ENCODE assay signal across 27 cellular contexts in the genomic region with DNA sequence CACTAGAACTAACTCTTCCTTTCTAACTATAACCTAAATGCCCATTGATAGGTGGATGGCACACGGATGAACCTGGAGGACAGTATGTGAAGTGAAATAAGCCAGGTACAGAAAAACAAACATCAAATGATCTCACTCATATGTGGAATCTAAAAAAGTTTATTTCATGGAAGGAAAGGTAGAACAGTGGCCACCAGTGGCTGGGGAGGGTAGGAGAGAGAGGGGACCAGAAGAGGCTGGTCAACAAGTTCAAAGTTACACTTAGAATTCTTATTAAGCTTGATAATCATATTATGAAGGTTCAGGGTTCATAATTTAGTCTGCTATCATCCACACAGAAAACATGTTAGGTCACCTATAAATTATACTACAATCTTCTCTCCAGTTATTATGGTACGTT.
A peak's percentile ranks its signal among the peaks of the same experiment; 100 is the strongest.
DNase-seq lines count a peak whose midpoint lies in the region; ATAC-seq and TF ChIP-seq lines count a peak whose summit lies in the region.
"Had no signal": no experiment of that assay in that cellular context is flagged by ENCODE, and none has a peak within 500 bp of the region (broad histone marks: within the 10 kb centered on the region; RNA-seq: fewer than 3 reads in every experiment).

No MANE protein-coding gene starts in this region.

- H3K9ac ChIP-seq in SK-N-SH (no peak overlapping the region), PC-3 (ENCODE audit: low read length) (no peak overlapping the region), endodermal cell (ENCODE audit: extremely low read depth, low read length, poor library complexity, severe bottlenecking) (no peak overlapping the region)
- H3K9ac ChIP-seq: GM23248, parathyroid adenoma had no signal

- no TSS peak for BruUV-seq in PC-3 (replicated peaks; lab: Mats Ljungman, UMichigan)

- peaks cover 11% of the 10 kb centered on the region for H3K4me1 Mint-ChIP-seq in endodermal cell

- H4K20me1 ChIP-seq in SK-N-SH (ENCODE audit: insufficient read depth) (no peaks in the 10 kb centered on the region), PC-3 (ENCODE audit: low read length) (no peaks in the 10 kb centered on the region)

- intact Hi-C loops in PC-3 (cut with micrococcal nuclease) = no loop called here

- no peaks in the 10 kb centered on the region for H3K27me3 Mint-ChIP-seq in endodermal cell (ENCODE audit: insufficient read depth)
- H3K27me3 Mint-ChIP-seq: activated CD8-positive, alpha-beta T cell treated with anti-CD3 and anti-CD28 coated beads for 36 hours; activated naive CD8-positive, alpha-beta T cell; IgD-negative memory B cell had no signal

- H3K9me3 ChIP-seq in SK-N-SH = no peaks in the 10 kb centered on the region
- H3K9me3 ChIP-seq in PC-3 (ENCODE audit: low read length) = no peaks in the 10 kb centered on the region
- no peaks in the 10 kb centered on the region for H3K9me3 ChIP-seq in endodermal cell (ENCODE audit: control insufficient read depth, low read length)
- no peaks in the 10 kb centered on the region for H3K9me3 ChIP-seq in upper lobe of left lung
- H3K9me3 ChIP-seq: mucosa of descending colon, right atrium auricular region had no signal

- TF ChIP-seq EP300 in SK-N-SH (IDR thresholded peaks at IDR 0.05; ENCODE audit: borderline replicate concordance in 1 of 2, low read depth in 1 of 2, low read length in 1 of 2) (no peak), upper lobe of left lung (IDR thresholded peaks at IDR 0.05) (no peak)

- H3K9me2 ChIP-seq in SK-N-SH = no peaks in the 10 kb centered on the region
- 0 out of 2 replicates have a peak, but pooled peaks cover 4% of the 10 kb centered on the region for H3K9me2 ChIP-seq in PC-3 (replicated peaks; ENCODE audit: low read length)

- H2AFZ ChIP-seq in SK-N-SH (ENCODE audit: low read depth) = no peak overlapping the region
- H2AFZ ChIP-seq in PC-3 (ENCODE audit: low read length) = no peak overlapping the region
- H2AFZ ChIP-seq: GM23248, parathyroid adenoma had no signal

- ATAC-seq in SK-N-SH treated with all-trans-retinoic acid at 6 μM for 48 hours (no peak), PC-3 (peak; percentile 15; the same call in 1 of the 2 replicates), upper lobe of left lung (ENCODE audit: low FRiP score in 2 of 2) (no peak)
- ATAC-seq: activated CD8-positive, alpha-beta T cell treated with anti-CD3 and anti-CD28 coated beads for 36 hours; mucosa of descending colon had no signal

- H3K27ac Mint-ChIP-seq in endodermal cell = no peak overlapping the region
- H3K27ac Mint-ChIP-seq: activated CD8-positive, alpha-beta T cell treated with anti-CD3 and anti-CD28 coated beads for 36 hours; activated naive CD8-positive, alpha-beta T cell; IgD-negative memory B cell; nephron; T-helper 1 cell treated with Interleukin-12 subunit alpha and Interleukin-12 subunit beta and Interleukin-4 antibody, amounts not matched to agents 30 μg/mL and 1 μg/mL, for 36 hours had no signal

- H3K4me3 ChIP-seq in SK-N-SH (ENCODE audit: low read depth in 2 of 2, low read length in 1 of 2) (no peak overlapping the region), PC-3 (ENCODE audit: low read length) (no peak overlapping the region), endodermal cell (ENCODE audit: low read length) (no peak overlapping the region), upper lobe of left lung (no peak overlapping the region)
- H3K4me3 ChIP-seq: GM23248, lung, mucosa of descending colon, right atrium auricular region had no signal

- H3K9me3 Mint-ChIP-seq in endodermal cell = no peaks in the 10 kb centered on the region
- H3K9me3 Mint-ChIP-seq: activated CD8-positive, alpha-beta T cell treated with anti-CD3 and anti-CD28 coated beads for 36 hours; IgD-negative memory B cell; nephron; T-helper 1 cell treated with Interleukin-12 subunit alpha and Interleukin-12 subunit beta and Interleukin-4 antibody, amounts not matched to agents 30 μg/mL and 1 μg/mL, for 36 hours had no signal

- H3F3A ChIP-seq in SK-N-SH (replicated peaks; ENCODE audit: insufficient read depth) (no peaks in the 10 kb centered on the region), PC-3 (ENCODE audit: low read length, unreplicated experiment) (no peaks in the 10 kb centered on the region)

- DNase-seq in SK-N-SH = no peak
- DNase-seq in PC-3 = peak; percentile 17
- DNase-seq in endodermal cell = no peak
- no peak for DNase-seq in upper lobe of left lung
- DNase-seq in activated T-cell treated with anti-CD3 and anti-CD28 coated beads, Interleukin-2, amount 50 U/mL, for 1 hour = no peak
- no peak for DNase-seq in NCI-H187 treated with DMSO at 0.1 percent for 48 hours (lab: John Stamatoyannopoulos, UW)
- no peak for DNase-seq in dermis blood vessel endothelial cell
- DNase-seq: activated CD8-positive, alpha-beta T cell treated with anti-CD3 and anti-CD28 coated beads for 36 hours; activated effector memory CD4-positive, alpha-beta T cell treated with Interleukin-2 at 50 U/mL for 16 hours; anterior cingulate cortex; caudate nucleus; GM23248; mucosa of descending colon; NCI-H2029 treated with DMSO at 0.1 percent for 48 hours; NCI-H2227 treated with DMSO at 0.1 percent for 48 hours; stimulated activated CD4-positive, alpha-beta T cell treated with anti-CD3 and anti-CD28 coated beads, Interleukin-4, amount 100 ng/mL, for 1 hour had no signal

- TF ChIP-seq POLR2A in upper lobe of left lung (IDR thresholded peaks at IDR 0.05) = no peak

- TF ChIP-seq CTCF in SK-N-SH (IDR thresholded peaks at IDR 0.05) (0 out of 2 replicates have a peak, but pooled peaks have one; percentile 7), PC-3 (conservative IDR thresholded peaks at IDR 0.05; ENCODE audit: low read depth, low read length) (peak; percentile 56), endodermal cell (conservative IDR thresholded peaks at IDR 0.05) (peak; percentile 65), upper lobe of left lung (IDR thresholded peaks at IDR 0.05) (no peak)

- H3K4me2 ChIP-seq in SK-N-SH = no peak overlapping the region
- no peak overlapping the region for H3K4me2 ChIP-seq in PC-3 (ENCODE audit: low read length)

- no peak overlapping the region for H3K27ac ChIP-seq in SK-N-SH (ENCODE audit: low read depth in 2 of 2, low read length in 1 of 2)
- no peak overlapping the region for H3K27ac ChIP-seq in PC-3 (ENCODE audit: low read length)
- H3K27ac ChIP-seq in endodermal cell (ENCODE audit: low read depth, low read length) = no peak overlapping the region
- peak overlapping the region in 3 of 4 donors; percentile 12 to 67 (median 64) for H3K27ac ChIP-seq in upper lobe of left lung
- H3K27ac ChIP-seq: 22Rv1, C4-2B, GM23248, parathyroid adenoma, right atrium auricular region, RWPE1 had no signal

- CTCF ChIA-PET in SK-N-SH (lab: Yijun Ruan, JAX) = no interaction called here
- CTCF ChIA-PET in PC-3 (lab: Charles Lee) = no interaction called here

- H3K36me3 Mint-ChIP-seq in endodermal cell (ENCODE audit: low read depth) = no peaks in the 10 kb centered on the region

- no peak for TF ChIP-seq RAD21 in SK-N-SH (IDR thresholded peaks at IDR 0.05; ENCODE audit: low read length)

- POLR2A ChIA-PET in SK-N-SH (lab: Yijun Ruan, JAX) = no interaction called here
- POLR2A ChIA-PET in PC-3 (lab: Charles Lee; ENCODE audit: unreplicated experiment) = no interaction called here

- H3K4me1 ChIP-seq in SK-N-SH (ENCODE audit: control insufficient read depth in 1 of 2, insufficient read depth in 2 of 2, low read depth in 1 of 2, low read length in 1 of 2) (no peaks in the 10 kb centered on the region), PC-3 (ENCODE audit: insufficient read depth, low read length) (peaks cover 15% of the 10 kb centered on the region), endodermal cell (ENCODE audit: control insufficient read depth, insufficient read depth, low read length) (no peaks in the 10 kb centered on the region), upper lobe of left lung (no peaks in the 10 kb centered on the region)
- H3K4me1 ChIP-seq: parathyroid adenoma had no signal

- 95% methylated on average over 2 of the region's 2 CpGs for WGBS in SK-N-SH (ENCODE audit: low lambda C conversion rate)
- 98 to 100% methylated on average over 1 of the region's 2 CpGs for WGBS in endodermal cell (ENCODE audit: insufficient coverage in 1 of 2, insufficient read length in 1 of 2), 2 experiments
- 93 to 94% methylated on average over 2 of the region's 2 CpGs for whole genome bisulfite sequencing in upper lobe of left lung, 2 donors

- H3K79me2 ChIP-seq in SK-N-SH (ENCODE audit: insufficient read depth) = no peaks in the 10 kb centered on the region
- H3K79me2 ChIP-seq in PC-3 (ENCODE audit: low read length) = no peaks in the 10 kb centered on the region
- H3K79me2 ChIP-seq: parathyroid adenoma had no signal

- H3K4me3 Mint-ChIP-seq in endodermal cell = no peak overlapping the region
- H3K4me3 Mint-ChIP-seq: activated CD8-positive, alpha-beta T cell treated with anti-CD3 and anti-CD28 coated beads for 36 hours; activated naive CD8-positive, alpha-beta T cell; IgD-negative memory B cell; nephron; T-helper 1 cell treated with Interleukin-12 subunit alpha and Interleukin-12 subunit beta and Interleukin-4 antibody, amounts not matched to agents 30 μg/mL and 1 μg/mL, for 36 hours had no signal

- H3K36me3 ChIP-seq in SK-N-SH (replicated peaks in 1 of 2; ENCODE audit: control insufficient read depth in 1 of 2, insufficient read depth in 2 of 2, low read length in 1 of 2) = no peaks in the 10 kb centered on the region
- H3K36me3 ChIP-seq in PC-3 (ENCODE audit: low read depth, low read length) = no peaks in the 10 kb centered on the region
- no peaks in the 10 kb centered on the region for H3K36me3 ChIP-seq in endodermal cell (ENCODE audit: control insufficient read depth, insufficient read depth, low read length)
- H3K36me3 ChIP-seq in upper lobe of left lung = no peaks in the 10 kb centered on the region
- H3K36me3 ChIP-seq: right atrium auricular region had no signal

- H3K27me3 ChIP-seq in SK-N-SH (ENCODE audit: insufficient read depth) = no peaks in the 10 kb centered on the region
- H3K27me3 ChIP-seq in PC-3 (ENCODE audit: low read length) = no peaks in the 10 kb centered on the region
- H3K27me3 ChIP-seq in endodermal cell (ENCODE audit: control insufficient read depth, insufficient read depth, low read length, poor library complexity, severe bottlenecking) = no peaks in the 10 kb centered on the region
- no peaks in the 10 kb centered on the region for H3K27me3 ChIP-seq in upper lobe of left lung
- H3K27me3 ChIP-seq: right atrium auricular region had no signal

TF ChIP-seq in SK-N-SH, 30 proteins besides CTCF, POLR2A, EP300 and RAD21 (continues in another document):
- TF ChIP-seq RXRA (IDR thresholded peaks at IDR 0.05; ENCODE audit: borderline replicate concordance, low read depth) (no peak), TAF1 (IDR thresholded peaks at IDR 0.05; ENCODE audit: borderline replicate concordance, low read depth, low read length) (no peak), RCOR1 (IDR thresholded peaks at IDR 0.05; ENCODE audit: low read length) (no peak), TEAD4 (IDR thresholded peaks at IDR 0.05; ENCODE audit: borderline replicate concordance, insufficient read depth) (no peak)

TF ChIP-seq in SK-N-SH treated with all-trans-retinoic acid at 6 μM for 48 hours, 23 proteins besides CTCF, POLR2A, EP300 and RAD21 (continues in another document):
- no peak for TF ChIP-seq RARB (CRISPR knock-in tag; IDR thresholded peaks at IDR 0.05)
- TF ChIP-seq OSR1 (CRISPR knock-in tag; IDR thresholded peaks at IDR 0.05) = no peak
- TF ChIP-seq TCF4 (CRISPR knock-in tag; IDR thresholded peaks at IDR 0.05; ENCODE audit: borderline replicate concordance) = no peak
- no peak for TF ChIP-seq CSDC2 (CRISPR knock-in tag; IDR thresholded peaks at IDR 0.05)

Comparison
In these comparisons a context has a peak if more than half of its experiments do, and no peak if none do; other contexts are left out.
1. H3K27ac ChIP-seq: peak in upper lobe of left lung (3 of 4); none in SK-N-SH (0 of 2), PC-3 (single experiment) and endodermal cell (single experiment).
2. CTCF ChIP-seq: peak in SK-N-SH (single experiment), PC-3 (single experiment) and endodermal cell (single experiment); none in upper lobe of left lung (0 of 6).